In the genomic region with DNA sequence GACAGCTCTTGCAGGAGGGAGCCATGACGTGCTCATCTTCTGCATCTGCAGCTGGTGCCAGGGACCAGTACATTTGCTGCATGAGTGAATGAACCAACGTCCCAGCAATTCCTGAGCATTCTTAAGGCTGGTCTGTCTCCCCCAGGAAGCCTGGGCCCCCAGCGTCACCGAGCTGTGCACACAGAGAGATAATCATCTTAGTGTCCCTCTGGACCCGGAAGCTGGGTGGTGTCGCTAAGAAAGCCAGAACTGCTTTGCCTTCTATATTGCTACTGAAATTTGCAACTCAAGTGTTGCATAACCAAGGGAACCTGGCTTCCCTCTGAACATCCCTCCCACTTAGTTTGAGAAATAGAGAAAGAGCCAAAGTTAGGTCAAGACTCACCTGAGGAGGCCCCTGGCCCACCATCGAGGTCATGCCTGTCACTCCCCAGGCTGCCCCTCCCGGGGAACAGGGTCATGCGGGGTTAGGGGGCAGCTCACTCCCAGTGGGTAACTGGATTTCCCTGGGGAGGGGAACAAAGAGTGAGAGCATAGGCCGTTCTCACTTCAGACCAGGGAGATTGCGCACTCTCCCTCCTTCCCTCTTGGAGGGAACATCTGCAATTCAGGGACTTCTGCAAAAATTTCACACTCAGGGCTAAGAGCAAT, we compare ENCODE assay signal across 8 cellular contexts.
DNase-seq lines count a peak whose midpoint lies in the region; ATAC-seq lines count a peak whose summit lies in the region.

No MANE protein-coding gene starts in this region.

- H3K27ac Mint-ChIP-seq in activated CD4-positive, alpha-beta memory T cell treated with anti-CD3 and anti-CD28 coated beads for 36 hours = peak overlapping the region; percentile 84

- POLR2A ChIA-PET in activated CD4-positive, alpha-beta memory T cell treated with anti-CD3 and anti-CD28 coated beads for 36 hours (lab: Charles Lee) = interaction anchor here (1.0 to 1.3 kb wide), 2 partner anchors 39 to 53 kb away, joined by 5 to 11 read pairs; no protein-coding TSS in a partner anchor

- intact Hi-C loops in activated CD4-positive, alpha-beta memory T cell treated with anti-CD3 and anti-CD28 coated beads for 36 hours (cut with micrococcal nuclease) = loop anchor here (1.0 to 10.0 kb wide), 8 partner anchors 18 to 675 kb away; a partner anchor contains a TSS

- CTCF ChIA-PET in activated CD4-positive, alpha-beta memory T cell treated with anti-CD3 and anti-CD28 coated beads for 36 hours (lab: Charles Lee) = interaction anchor here (2.5 kb wide), 1 partner anchor 63 kb away, joined by 9 read pairs; no protein-coding TSS in a partner anchor

- peaks cover 41% of the 10 kb centered on the region for H3K9me3 ChIP-seq in iPS-20b (ENCODE audit: insufficient read depth, low read depth, low read length)

- H3K4me1 ChIP-seq in iPS-20b (ENCODE audit: insufficient read depth, low read length) = peaks cover 15% of the 10 kb centered on the region; the same call in 1 of the 2 replicates

- H3K36me3 ChIP-seq in iPS-20b (ENCODE audit: insufficient read depth, low read depth, low read length) = no peaks in the 10 kb centered on the region

- no peak overlapping the region for H3K27ac ChIP-seq in iPS-20b (ENCODE audit: low read length)

- no peak for DNase-seq in activated CD4-positive, alpha-beta memory T cell treated with anti-CD3 and anti-CD28 coated beads for 36 hours
- DNase-seq in superior temporal gyrus (ENCODE audit: extremely low spot score) = peak; percentile 52
- DNase-seq in 8988T = no peak
- no peak for DNase-seq in AG20443 (ENCODE audit: low spot score)
- no peak for DNase-seq in SHP77 (lab: John Stamatoyannopoulos, UW)

- peak; percentile 43 for ATAC-seq in GM19324 (IDR thresholded peaks at IDR 0.05; ENCODE audit: low FRiP score, unreplicated experiment)
- ATAC-seq in HG03064 (IDR thresholded peaks at IDR 0.05; ENCODE audit: low read depth, unreplicated experiment) = peak; percentile 10

- H3K36me3 Mint-ChIP-seq in activated CD4-positive, alpha-beta memory T cell treated with anti-CD3 and anti-CD28 coated beads for 36 hours = peaks cover 6% of the 10 kb centered on the region

- H3K27me3 ChIP-seq in iPS-20b (ENCODE audit: insufficient read depth, low read length) = no peaks in the 10 kb centered on the region

- peak overlapping the region; percentile 4; the same call in 1 of the 2 replicates for H3K9ac ChIP-seq in iPS-20b (ENCODE audit: low read depth, low read length)

- no peak overlapping the region for H3K4me3 ChIP-seq in iPS-20b (ENCODE audit: low read length)

- peaks cover 23% of the 10 kb centered on the region for H3K9me3 Mint-ChIP-seq in activated CD4-positive, alpha-beta memory T cell treated with anti-CD3 and anti-CD28 coated beads for 36 hours

- peak overlapping the region; percentile 23 for H3K4me3 Mint-ChIP-seq in activated CD4-positive, alpha-beta memory T cell treated with anti-CD3 and anti-CD28 coated beads for 36 hours

- no peaks in the 10 kb centered on the region for H3K27me3 Mint-ChIP-seq in activated CD4-positive, alpha-beta memory T cell treated with anti-CD3 and anti-CD28 coated beads for 36 hours

- peaks cover 24% of the 10 kb centered on the region for H3K4me1 Mint-ChIP-seq in activated CD4-positive, alpha-beta memory T cell treated with anti-CD3 and anti-CD28 coated beads for 36 hours (ENCODE audit: low read depth)
